1 cellular context compared by ENCODE assay signal in the genomic region with DNA sequence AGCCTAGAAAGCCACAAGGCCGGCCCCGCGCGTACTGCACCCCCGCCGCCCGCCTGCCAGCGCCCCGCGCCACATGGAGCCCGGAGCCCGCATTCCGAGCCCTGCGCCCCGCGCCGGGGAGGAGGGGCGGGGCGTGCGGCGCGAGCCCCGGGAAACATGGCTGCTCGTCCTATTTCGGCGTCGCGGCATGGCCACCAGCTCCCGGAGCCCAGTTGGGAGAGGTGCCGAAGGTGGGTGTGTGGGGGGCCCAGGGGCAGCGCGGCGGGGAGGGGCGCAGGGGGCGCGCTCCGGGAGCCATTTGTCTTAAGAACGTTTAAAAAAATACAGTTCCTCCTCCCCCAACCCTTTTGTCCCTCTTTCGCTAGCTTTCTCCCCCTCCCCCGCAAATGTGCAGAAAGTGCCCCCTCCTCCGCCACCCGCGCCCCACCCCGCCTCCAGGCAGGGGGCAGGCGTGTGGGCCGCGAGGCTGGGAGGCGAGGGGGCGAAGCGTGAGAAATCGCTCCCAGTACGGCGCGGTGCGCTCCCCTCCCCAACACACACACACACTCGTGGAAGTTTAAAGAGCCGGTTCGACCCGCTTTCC.
TF ChIP-seq lines count a peak whose summit lies in the region.

No MANE protein-coding gene starts in this region.

TF ChIP-seq in K562, 482 proteins besides CTCF, POLR2A, EP300 and RAD21 (continued from another document and continues in another):
- TF ChIP-seq POU5F1 (IDR thresholded peaks at IDR 0.05; ENCODE audit: borderline replicate concordance, low read depth, low read length, partially characterized antibody) (no peak), BDP1 (IDR thresholded peaks at IDR 0.05; ENCODE audit: insufficient read depth, insufficient read length) (no peak), FOXJ2 (tag; IDR thresholded peaks at IDR 0.05) (no peak), ZC3H4 (CRISPR knock-in tag; IDR thresholded peaks at IDR 0.05; ENCODE audit: borderline replicate concordance) (no peak), HDAC8 (tag; IDR thresholded peaks at IDR 0.05) (no peak), ZKSCAN8 (CRISPR knock-in tag; IDR thresholded peaks at IDR 0.05) (no peak), FUS (optimal IDR thresholded peaks at IDR 0.05; ENCODE audit: low read depth, low read length) (no peak), POLR3G (IDR thresholded peaks at IDR 0.05; ENCODE audit: extremely low read depth, insufficient read length, insufficient replicate concordance) (no peak), RBM34 (IDR thresholded peaks at IDR 0.05; ENCODE audit: borderline replicate concordance, insufficient read depth, low read length) (no peak), CHD1 (IDR thresholded peaks at IDR 0.05; ENCODE audit: low read length) (peak; percentile 75), MCM5 (IDR thresholded peaks at IDR 0.05; ENCODE audit: low read depth) (no peak), ZNF584 (CRISPR knock-in tag; IDR thresholded peaks at IDR 0.05; ENCODE audit: low read depth) (no peak), CBX2 (IDR thresholded peaks at IDR 0.05; ENCODE audit: insufficient read depth, low read length, poor library complexity, severe bottlenecking) (no peak), SNIP1 (IDR thresholded peaks at IDR 0.05; ENCODE audit: low read depth) (no peak), SMARCA4 (IDR thresholded peaks at IDR 0.05) (no peak), GTF2E2 (tag; IDR thresholded peaks at IDR 0.05) (peak; percentile 45; the same call in 1 of the 2 replicates), IFI16 (CRISPR knock-in tag; IDR thresholded peaks at IDR 0.05) (no peak), NR4A1 (CRISPR knock-in tag; IDR thresholded peaks at IDR 0.05) (no peak), NR4A1 (tag; IDR thresholded peaks at IDR 0.05) (no peak), NCOA1 (IDR thresholded peaks at IDR 0.05; ENCODE audit: low read depth) (no peak), ZBTB7A (IDR thresholded peaks at IDR 0.05; ENCODE audit: borderline replicate concordance, control insufficient read depth, low read depth, low read length) (peak; percentile 14), ZEB2 (IDR thresholded peaks at IDR 0.05) (no peak), NFYB (IDR thresholded peaks at IDR 0.05; ENCODE audit: extremely low read depth, insufficient read length) (no peak), SRSF7 (optimal IDR thresholded peaks at IDR 0.05; ENCODE audit: low read depth, low read length) (no peak), CREBBP (IDR thresholded peaks at IDR 0.05; ENCODE audit: low read depth, low read length) (no peak), CEBPB (tag; IDR thresholded peaks at IDR 0.05) (no peak), HNRNPLL (IDR thresholded peaks at IDR 0.05; ENCODE audit: low read depth, low read length, poor library complexity, severe bottlenecking) (peak; percentile 4), RUNX1 (IDR thresholded peaks at IDR 0.05; ENCODE audit: low read depth) (no peak)
- TF ChIP-seq, protein P1, sequence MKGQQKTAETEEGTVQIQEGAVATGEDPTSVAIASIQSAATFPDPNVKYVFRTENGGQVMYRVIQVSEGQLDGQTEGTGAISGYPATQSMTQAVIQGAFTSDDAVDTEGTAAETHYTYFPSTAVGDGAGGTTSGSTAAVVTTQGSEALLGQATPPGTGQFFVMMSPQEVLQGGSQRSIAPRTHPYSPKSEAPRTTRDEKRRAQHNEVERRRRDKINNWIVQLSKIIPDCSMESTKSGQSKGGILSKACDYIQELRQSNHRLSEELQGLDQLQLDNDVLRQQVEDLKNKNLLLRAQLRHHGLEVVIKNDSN (CRISPR knock-in tag; IDR thresholded peaks at IDR 0.05): no peak
- TF ChIP-seq, protein P2, sequence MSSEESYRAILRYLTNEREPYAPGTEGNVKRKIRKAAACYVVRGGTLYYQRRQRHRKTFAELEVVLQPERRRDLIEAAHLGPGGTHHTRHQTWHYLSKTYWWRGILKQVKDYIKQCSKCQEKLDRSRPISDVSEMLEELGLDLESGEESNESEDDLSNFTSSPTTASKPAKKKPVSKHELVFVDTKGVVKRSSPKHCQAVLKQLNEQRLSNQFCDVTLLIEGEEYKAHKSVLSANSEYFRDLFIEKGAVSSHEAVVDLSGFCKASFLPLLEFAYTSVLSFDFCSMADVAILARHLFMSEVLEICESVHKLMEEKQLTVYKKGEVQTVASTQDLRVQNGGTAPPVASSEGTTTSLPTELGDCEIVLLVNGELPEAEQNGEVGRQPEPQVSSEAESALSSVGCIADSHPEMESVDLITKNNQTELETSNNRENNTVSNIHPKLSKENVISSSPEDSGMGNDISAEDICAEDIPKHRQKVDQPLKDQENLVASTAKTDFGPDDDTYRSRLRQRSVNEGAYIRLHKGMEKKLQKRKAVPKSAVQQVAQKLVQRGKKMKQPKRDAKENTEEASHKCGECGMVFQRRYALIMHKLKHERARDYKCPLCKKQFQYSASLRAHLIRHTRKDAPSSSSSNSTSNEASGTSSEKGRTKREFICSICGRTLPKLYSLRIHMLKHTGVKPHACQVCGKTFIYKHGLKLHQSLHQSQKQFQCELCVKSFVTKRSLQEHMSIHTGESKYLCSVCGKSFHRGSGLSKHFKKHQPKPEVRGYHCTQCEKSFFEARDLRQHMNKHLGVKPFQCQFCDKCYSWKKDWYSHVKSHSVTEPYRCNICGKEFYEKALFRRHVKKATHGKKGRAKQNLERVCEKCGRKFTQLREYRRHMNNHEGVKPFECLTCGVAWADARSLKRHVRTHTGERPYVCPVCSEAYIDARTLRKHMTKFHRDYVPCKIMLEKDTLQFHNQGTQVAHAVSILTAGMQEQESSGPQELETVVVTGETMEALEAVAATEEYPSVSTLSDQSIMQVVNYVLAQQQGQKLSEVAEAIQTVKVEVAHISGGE (CRISPR knock-in tag; IDR thresholded peaks at IDR 0.05): no peak
- TF ChIP-seq, protein P3, sequence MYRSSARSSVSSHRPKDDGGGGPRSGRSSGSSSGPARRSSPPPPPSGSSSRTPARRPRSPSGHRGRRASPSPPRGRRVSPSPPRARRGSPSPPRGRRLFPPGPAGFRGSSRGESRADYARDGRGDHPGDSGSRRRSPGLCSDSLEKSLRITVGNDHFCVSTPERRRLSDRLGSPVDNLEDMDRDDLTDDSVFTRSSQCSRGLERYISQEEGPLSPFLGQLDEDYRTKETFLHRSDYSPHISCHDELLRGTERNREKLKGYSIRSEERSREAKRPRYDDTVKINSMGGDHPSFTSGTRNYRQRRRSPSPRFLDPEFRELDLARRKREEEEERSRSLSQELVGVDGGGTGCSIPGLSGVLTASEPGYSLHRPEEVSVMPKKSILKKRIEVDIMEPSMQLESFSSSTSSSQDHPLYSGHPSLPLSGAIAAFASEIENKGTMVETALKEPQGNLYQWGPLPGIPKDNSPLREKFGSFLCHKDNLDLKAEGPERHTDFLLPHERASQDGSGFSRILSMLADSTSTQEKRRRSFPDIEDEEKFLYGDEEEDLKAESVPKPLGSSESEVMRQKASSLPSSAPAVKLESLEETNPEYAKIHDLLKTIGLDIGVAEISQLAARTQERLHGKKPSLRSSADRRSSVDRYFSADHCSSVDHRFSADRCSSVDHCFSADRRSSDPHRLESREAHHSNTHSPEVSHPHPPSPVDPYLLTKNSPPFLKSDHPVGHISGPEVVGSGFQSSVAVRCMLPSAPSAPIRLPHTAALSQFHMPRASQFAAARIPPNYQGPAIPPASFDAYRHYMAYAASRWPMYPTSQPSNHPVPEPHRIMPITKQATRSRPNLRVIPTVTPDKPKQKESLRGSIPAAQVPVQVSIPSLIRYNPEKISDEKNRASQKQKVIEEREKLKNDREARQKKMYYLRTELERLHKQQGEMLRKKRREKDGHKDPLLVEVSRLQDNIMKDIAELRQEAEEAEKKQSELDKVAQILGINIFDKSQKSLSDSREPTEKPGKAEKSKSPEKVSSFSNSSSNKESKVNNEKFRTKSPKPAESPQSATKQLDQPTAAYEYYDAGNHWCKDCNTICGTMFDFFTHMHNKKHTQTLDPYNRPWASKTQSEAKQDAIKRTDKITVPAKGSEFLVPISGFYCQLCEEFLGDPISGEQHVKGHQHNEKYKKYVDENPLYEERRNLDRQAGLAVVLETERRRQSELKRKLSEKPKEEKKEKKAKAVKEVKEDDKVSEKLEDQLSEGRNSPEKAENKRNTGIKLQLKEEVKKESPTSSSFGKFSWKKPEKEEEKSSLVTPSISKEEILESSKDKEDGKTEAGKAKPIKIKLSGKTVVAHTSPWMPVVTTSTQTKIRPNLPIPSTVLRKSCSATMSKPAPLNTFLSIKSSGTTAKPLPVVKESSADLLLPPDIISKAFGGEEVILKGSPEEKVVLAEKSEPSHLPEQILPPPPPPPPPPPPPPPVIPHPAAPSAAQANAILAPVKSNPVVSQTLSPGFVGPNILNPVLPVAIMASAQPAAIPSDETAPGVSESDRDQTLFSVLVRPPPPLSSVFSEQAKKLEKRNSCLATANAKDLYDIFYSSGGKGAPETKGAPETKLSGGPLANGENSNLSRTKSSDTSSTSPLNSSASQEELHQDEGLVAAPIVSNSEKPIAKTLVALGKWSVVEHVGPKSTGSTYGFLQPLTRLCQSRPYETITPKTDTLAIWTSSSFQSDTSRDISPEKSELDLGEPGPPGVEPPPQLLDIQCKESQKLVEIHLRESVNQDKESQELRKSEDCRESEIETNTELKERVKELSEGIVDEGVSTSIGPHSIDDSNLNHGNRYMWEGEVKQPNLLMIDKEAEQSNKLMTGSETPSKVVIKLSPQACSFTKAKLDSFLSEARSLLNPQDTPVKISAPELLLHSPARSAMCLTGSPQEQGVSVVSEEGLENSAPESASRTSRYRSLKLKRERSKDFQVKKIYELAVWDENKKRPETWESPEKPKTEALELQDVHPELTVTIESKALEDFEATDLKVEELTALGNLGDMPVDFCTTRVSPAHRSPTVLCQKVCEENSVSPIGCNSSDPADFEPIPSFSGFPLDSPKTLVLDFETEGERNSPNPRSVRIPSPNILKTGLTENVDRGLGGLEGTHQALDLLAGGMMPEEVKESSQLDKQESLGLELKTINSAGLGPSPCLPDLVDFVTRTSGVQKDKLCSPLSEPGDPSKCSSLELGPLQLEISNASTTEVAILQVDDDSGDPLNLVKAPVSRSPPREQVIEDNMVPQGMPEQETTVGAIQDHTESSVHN (IDR thresholded peaks at IDR 0.05; ENCODE audit: borderline replicate concordance in 1 of 2, low read depth in 1 of 2): no peak
- TF ChIP-seq, protein P4, sequence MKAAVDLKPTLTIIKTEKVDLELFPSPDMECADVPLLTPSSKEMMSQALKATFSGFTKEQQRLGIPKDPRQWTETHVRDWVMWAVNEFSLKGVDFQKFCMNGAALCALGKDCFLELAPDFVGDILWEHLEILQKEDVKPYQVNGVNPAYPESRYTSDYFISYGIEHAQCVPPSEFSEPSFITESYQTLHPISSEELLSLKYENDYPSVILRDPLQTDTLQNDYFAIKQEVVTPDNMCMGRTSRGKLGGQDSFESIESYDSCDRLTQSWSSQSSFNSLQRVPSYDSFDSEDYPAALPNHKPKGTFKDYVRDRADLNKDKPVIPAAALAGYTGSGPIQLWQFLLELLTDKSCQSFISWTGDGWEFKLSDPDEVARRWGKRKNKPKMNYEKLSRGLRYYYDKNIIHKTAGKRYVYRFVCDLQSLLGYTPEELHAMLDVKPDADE (conservative IDR thresholded peaks at IDR 0.05; ENCODE audit: control insufficient read depth, low read depth, low read length): no peak
- TF ChIP-seq, protein P5, sequence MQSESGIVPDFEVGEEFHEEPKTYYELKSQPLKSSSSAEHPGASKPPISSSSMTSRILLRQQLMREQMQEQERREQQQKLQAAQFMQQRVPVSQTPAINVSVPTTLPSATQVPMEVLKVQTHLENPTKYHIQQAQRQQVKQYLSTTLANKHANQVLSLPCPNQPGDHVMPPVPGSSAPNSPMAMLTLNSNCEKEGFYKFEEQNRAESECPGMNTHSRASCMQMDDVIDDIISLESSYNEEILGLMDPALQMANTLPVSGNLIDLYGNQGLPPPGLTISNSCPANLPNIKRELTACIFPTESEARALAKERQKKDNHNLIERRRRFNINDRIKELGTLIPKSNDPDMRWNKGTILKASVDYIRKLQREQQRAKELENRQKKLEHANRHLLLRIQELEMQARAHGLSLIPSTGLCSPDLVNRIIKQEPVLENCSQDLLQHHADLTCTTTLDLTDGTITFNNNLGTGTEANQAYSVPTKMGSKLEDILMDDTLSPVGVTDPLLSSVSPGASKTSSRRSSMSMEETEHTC (IDR thresholded peaks at IDR 0.05): no peak
- TF ChIP-seq, protein P6, sequence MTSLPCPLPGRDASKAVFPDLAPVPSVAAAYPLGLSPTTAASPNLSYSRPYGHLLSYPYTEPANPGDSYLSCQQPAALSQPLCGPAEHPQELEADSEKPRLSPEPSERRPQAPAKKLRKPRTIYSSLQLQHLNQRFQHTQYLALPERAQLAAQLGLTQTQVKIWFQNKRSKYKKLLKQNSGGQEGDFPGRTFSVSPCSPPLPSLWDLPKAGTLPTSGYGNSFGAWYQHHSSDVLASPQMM (CRISPR knock-in tag; IDR thresholded peaks at IDR 0.05): no peak
- TF ChIP-seq, protein P7, sequence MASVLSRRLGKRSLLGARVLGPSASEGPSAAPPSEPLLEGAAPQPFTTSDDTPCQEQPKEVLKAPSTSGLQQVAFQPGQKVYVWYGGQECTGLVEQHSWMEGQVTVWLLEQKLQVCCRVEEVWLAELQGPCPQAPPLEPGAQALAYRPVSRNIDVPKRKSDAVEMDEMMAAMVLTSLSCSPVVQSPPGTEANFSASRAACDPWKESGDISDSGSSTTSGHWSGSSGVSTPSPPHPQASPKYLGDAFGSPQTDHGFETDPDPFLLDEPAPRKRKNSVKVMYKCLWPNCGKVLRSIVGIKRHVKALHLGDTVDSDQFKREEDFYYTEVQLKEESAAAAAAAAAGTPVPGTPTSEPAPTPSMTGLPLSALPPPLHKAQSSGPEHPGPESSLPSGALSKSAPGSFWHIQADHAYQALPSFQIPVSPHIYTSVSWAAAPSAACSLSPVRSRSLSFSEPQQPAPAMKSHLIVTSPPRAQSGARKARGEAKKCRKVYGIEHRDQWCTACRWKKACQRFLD (CRISPR knock-in tag; IDR thresholded peaks at IDR 0.05): peak; percentile 25; the same call in 1 of the 2 replicates
- TF ChIP-seq, protein P8, sequence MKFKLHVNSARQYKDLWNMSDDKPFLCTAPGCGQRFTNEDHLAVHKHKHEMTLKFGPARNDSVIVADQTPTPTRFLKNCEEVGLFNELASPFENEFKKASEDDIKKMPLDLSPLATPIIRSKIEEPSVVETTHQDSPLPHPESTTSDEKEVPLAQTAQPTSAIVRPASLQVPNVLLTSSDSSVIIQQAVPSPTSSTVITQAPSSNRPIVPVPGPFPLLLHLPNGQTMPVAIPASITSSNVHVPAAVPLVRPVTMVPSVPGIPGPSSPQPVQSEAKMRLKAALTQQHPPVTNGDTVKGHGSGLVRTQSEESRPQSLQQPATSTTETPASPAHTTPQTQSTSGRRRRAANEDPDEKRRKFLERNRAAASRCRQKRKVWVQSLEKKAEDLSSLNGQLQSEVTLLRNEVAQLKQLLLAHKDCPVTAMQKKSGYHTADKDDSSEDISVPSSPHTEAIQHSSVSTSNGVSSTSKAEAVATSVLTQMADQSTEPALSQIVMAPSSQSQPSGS (CRISPR knock-in tag; IDR thresholded peaks at IDR 0.05): no peak
- TF ChIP-seq, protein P9, sequence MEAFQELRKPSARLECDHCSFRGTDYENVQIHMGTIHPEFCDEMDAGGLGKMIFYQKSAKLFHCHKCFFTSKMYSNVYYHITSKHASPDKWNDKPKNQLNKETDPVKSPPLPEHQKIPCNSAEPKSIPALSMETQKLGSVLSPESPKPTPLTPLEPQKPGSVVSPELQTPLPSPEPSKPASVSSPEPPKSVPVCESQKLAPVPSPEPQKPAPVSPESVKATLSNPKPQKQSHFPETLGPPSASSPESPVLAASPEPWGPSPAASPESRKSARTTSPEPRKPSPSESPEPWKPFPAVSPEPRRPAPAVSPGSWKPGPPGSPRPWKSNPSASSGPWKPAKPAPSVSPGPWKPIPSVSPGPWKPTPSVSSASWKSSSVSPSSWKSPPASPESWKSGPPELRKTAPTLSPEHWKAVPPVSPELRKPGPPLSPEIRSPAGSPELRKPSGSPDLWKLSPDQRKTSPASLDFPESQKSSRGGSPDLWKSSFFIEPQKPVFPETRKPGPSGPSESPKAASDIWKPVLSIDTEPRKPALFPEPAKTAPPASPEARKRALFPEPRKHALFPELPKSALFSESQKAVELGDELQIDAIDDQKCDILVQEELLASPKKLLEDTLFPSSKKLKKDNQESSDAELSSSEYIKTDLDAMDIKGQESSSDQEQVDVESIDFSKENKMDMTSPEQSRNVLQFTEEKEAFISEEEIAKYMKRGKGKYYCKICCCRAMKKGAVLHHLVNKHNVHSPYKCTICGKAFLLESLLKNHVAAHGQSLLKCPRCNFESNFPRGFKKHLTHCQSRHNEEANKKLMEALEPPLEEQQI (IDR thresholded peaks at IDR 0.05): no peak
